8 cellular contexts compared by ENCODE assay signal in genomic region chr10:24463683-24464426, GRCh38.
DNase-seq lines count a peak whose midpoint lies in the region; ATAC-seq, FAIRE-seq and TF ChIP-seq lines count a peak whose summit lies in the region.

No MANE protein-coding gene starts in this region.

- H3K9me3 ChIP-seq in SK-N-MC (ENCODE audit: low read depth, low read length) (no peaks in the 10 kb centered on the region), esophagus squamous epithelium (no peaks in the 10 kb centered on the region), small intestine (ENCODE audit: control insufficient read depth, low read depth) (no peaks in the 10 kb centered on the region)

- TF ChIP-seq CTCF in esophagus squamous epithelium (IDR thresholded peaks at IDR 0.05), result no peak

- no peak overlapping the region for H3K9ac ChIP-seq in SK-N-MC (ENCODE audit: insufficient read length)

- peak overlapping the region; percentile 48 for H3K4me3 ChIP-seq in SK-N-MC
- H3K4me3 ChIP-seq in esophagus squamous epithelium, result peak overlapping the region in 1 of 4 donors; percentile 18
- no peak overlapping the region for H3K4me3 ChIP-seq in small intestine (ENCODE audit: low read depth in 1 of 2, low read length in 2 of 2)

- WGBS in esophagus squamous epithelium, 2 donors, result 25 to 47% methylated on average over 9 of the region's 9 CpGs
- WGBS in small intestine, 3 donors, result 17 to 51% (median 30%) methylated on average over 9 of the region's 9 CpGs

- intact Hi-C loops in Right ventricle myocardium inferior (cut with DNase I) (no loop called here), cardiac septum (cut with DNase I) (no loop called here), esophagus squamous epithelium (cut with DNase I) (no loop called here)

- H3K4me1 ChIP-seq in esophagus squamous epithelium, result peaks cover 4 to 64% (median 18%) of the 10 kb centered on the region in 3 donors
- peaks cover 0 to 2% of the 10 kb centered on the region in 2 donors for H3K4me1 ChIP-seq in small intestine (ENCODE audit: control insufficient read depth in 2 of 2, insufficient read depth in 1 of 2, low read depth in 1 of 2, low read length in 1 of 2)

- H3K27me3 ChIP-seq in esophagus squamous epithelium (no peaks in the 10 kb centered on the region), small intestine (ENCODE audit: control insufficient read depth in 2 of 2, insufficient read depth in 2 of 2, low read length in 2 of 2) (no peaks in the 10 kb centered on the region)

- no peaks in the 10 kb centered on the region for H3K36me3 ChIP-seq in SK-N-MC (ENCODE audit: insufficient read depth, low read length)
- H3K36me3 ChIP-seq in esophagus squamous epithelium, result peaks cover 0 to 35% (median 0%) of the 10 kb centered on the region in 3 donors
- no peaks in the 10 kb centered on the region for H3K36me3 ChIP-seq in small intestine (ENCODE audit: control insufficient read depth in 2 of 2, insufficient read depth in 2 of 2, low read length in 2 of 2)

- DNase-seq in Right ventricle myocardium inferior (ENCODE audit: missing footprints) (no peak), cardiac septum (ENCODE audit: low spot score) (no peak), SK-N-MC (ENCODE audit: low read depth, low spot score) (no peak), esophagus squamous epithelium (lab: John Stamatoyannopoulos, UW) (no peak), small intestine (peak; percentile 90), erythroblast (lab: John Stamatoyannopoulos, UW) (no peak)

- FAIRE-seq in small intestine (lab: Jason Lieb, UNC), result no peak

- ATAC-seq in Right ventricle myocardium inferior, result peak; percentile 53
- ATAC-seq in HG02884 (IDR thresholded peaks at IDR 0.05; ENCODE audit: unreplicated experiment), result peak; percentile 72
- no peak for ATAC-seq in HG03135 (IDR thresholded peaks at IDR 0.05; ENCODE audit: unreplicated experiment)

- TF ChIP-seq POLR2A in esophagus squamous epithelium (IDR thresholded peaks at IDR 0.05) (no peak), erythroblast (IDR thresholded peaks at IDR 0.05; ENCODE audit: low read length) (no peak)

- peak overlapping the region; percentile 88 for H3K27ac ChIP-seq in SK-N-MC
- peak overlapping the region; percentile 79 to 87 (median 86) for H3K27ac ChIP-seq in esophagus squamous epithelium
- H3K27ac ChIP-seq in small intestine (ENCODE audit: low read depth in 1 of 2, low read length in 1 of 2), result peak overlapping the region; percentile 87 to 93
